ENCODE assay signal across 11 cellular contexts in genomic region chr13:30892966-30893365, GRCh38. TPM values are rescaled to one million over a fixed set of nuclear protein-coding genes. Genes with fewer than 3 reads are reported as not detected.
DNase-seq lines count a peak whose midpoint lies in the region; ATAC-seq, FAIRE-seq and TF ChIP-seq lines count a peak whose summit lies in the region.
"Had no signal": no experiment of that assay in that cellular context is flagged by ENCODE, and none has a peak within 500 bp of the region (broad histone marks: within the 10 kb centered on the region; RNA-seq: fewer than 3 reads in every experiment).

No MANE protein-coding gene starts in this region.

- H3K9me1 ChIP-seq in keratinocyte (ENCODE audit: control insufficient read depth, extremely low read depth, insufficient read depth, low read length): no peaks in the 10 kb centered on the region

- H3K4me2 ChIP-seq in GM23338: no peak overlapping the region
- H3K4me2 ChIP-seq in keratinocyte (ENCODE audit: control insufficient read depth, extremely low read depth, insufficient read depth, low read depth, low read length): no peak overlapping the region

- peak; percentile 83 to 97 for TF ChIP-seq CTCF in GM23338 (conservative IDR thresholded peaks at IDR 0.05; ENCODE audit: low read depth in 2 of 2)
- TF ChIP-seq CTCF in adrenal gland (IDR thresholded peaks at IDR 0.05): peak in 4 of 6 experiments; percentile 14 to 35 (median 20)
- TF ChIP-seq CTCF in keratinocyte (optimal IDR thresholded peaks at IDR 0.05 in 1 of 3, IDR thresholded peaks at IDR 0.05 in 1 of 3, conservative IDR thresholded peaks at IDR 0.05 in 1 of 3; ENCODE audit: extremely low read depth in 1 of 3, insufficient read depth in 2 of 3, low read length in 3 of 3): peak; percentile 57 to 74 (median 65)

- H3K27me3 Mint-ChIP-seq in GM23338 (ENCODE audit: insufficient read depth, low read depth, poor library complexity): peaks cover 4% of the 10 kb centered on the region

- TF ChIP-seq POLR2A in adrenal gland (IDR thresholded peaks at IDR 0.05): no peak

- no peaks in the 10 kb centered on the region; the same call in 1 of the 2 replicates for H3K9me2 ChIP-seq in GM23338 (ENCODE audit: insufficient read depth)

- H3K4me1 ChIP-seq in GM23338 (ENCODE audit: insufficient read depth): no peaks in the 10 kb centered on the region
- H3K4me1 ChIP-seq in adrenal gland (replicated peaks in 1 of 2): no peaks in the 10 kb centered on the region
- H3K4me1 ChIP-seq in keratinocyte (ENCODE audit: control insufficient read depth, extremely low read depth, insufficient read depth, low read length): no peaks in the 10 kb centered on the region

- no peaks in the 10 kb centered on the region for H3K27me3 ChIP-seq in GM23338 (ENCODE audit: insufficient read depth)
- H3K27me3 ChIP-seq in adrenal gland: no peaks in the 10 kb centered on the region
- H3K27me3 ChIP-seq in keratinocyte (ENCODE audit: control insufficient read depth, extremely low read depth, insufficient read depth, low read length): no peaks in the 10 kb centered on the region

- H3K4me3 Mint-ChIP-seq in GM23338: no peak overlapping the region
- H3K4me3 Mint-ChIP-seq: activated naive CD8-positive, alpha-beta T cell; naive B cell had no signal

- ATAC-seq in GM23338: peak; percentile 99
- ATAC-seq in HG03108 (IDR thresholded peaks at IDR 0.05; ENCODE audit: unreplicated experiment): no peak

- H4K20me1 ChIP-seq in GM23338 (replicated peaks; ENCODE audit: insufficient read depth) (no peaks in the 10 kb centered on the region), keratinocyte (ENCODE audit: control insufficient read depth, extremely low read depth, insufficient read depth, low read length) (no peaks in the 10 kb centered on the region)

- DNase-seq in AG08396 (ENCODE audit: low spot score) (peak; percentile 44), GM23338 (ENCODE audit: low spot score) (peak; percentile 87), adrenal gland (peak in 4 of 7 donors; percentile 36 to 51 (median 43)), keratinocyte (ENCODE audit: low read depth, low spot score) (no peak), pons (ENCODE audit: low spot score) (no peak), NK-92 (lab: John Stamatoyannopoulos, UW; ENCODE audit: unreplicated experiment) (no peak), GM19239 (ENCODE audit: insufficient read length, low spot score) (no peak)
- DNase-seq: naive B cell, NCI-H2029 treated with DMSO at 0.1 percent for 48 hours had no signal

- FAIRE-seq in keratinocyte (lab: Jason Lieb, UNC) (no peak), GM19239 (lab: Jason Lieb, UNC) (no peak)

- no peak overlapping the region for H3K27ac Mint-ChIP-seq in GM23338
- H3K27ac Mint-ChIP-seq: activated naive CD8-positive, alpha-beta T cell; naive B cell had no signal

- H3K27ac ChIP-seq in GM23338 (ENCODE audit: low read depth) (no peak overlapping the region), adrenal gland (no peak overlapping the region), keratinocyte (ENCODE audit: control insufficient read depth, insufficient read depth, low read length) (no peak overlapping the region)

- H3K36me3 Mint-ChIP-seq in GM23338 (ENCODE audit: low read depth): peaks cover 10% of the 10 kb centered on the region
- H3K36me3 Mint-ChIP-seq: naive B cell had no signal

- peaks cover 7% of the 10 kb centered on the region; the same call in 1 of the 3 replicates for H3K9me3 Mint-ChIP-seq in GM23338

- peaks cover 4% of the 10 kb centered on the region for H3K4me1 Mint-ChIP-seq in GM23338
- H3K4me1 Mint-ChIP-seq: naive B cell had no signal

- H3F3A ChIP-seq in GM23338 (replicated peaks; ENCODE audit: low read depth): no peaks in the 10 kb centered on the region

- no peak overlapping the region for H2AFZ ChIP-seq in GM23338
- no peak overlapping the region for H2AFZ ChIP-seq in keratinocyte (ENCODE audit: control insufficient read depth, low read length)

- H3K4me3 ChIP-seq in GM23338 (no peak overlapping the region), adrenal gland (no peak overlapping the region), keratinocyte (ENCODE audit: control insufficient read depth in 2 of 3, extremely low read depth in 1 of 3, insufficient read depth in 2 of 3, low read depth in 1 of 3, low read length in 3 of 3) (no peak overlapping the region)

- H3K36me3 ChIP-seq in GM23338 (ENCODE audit: insufficient read depth) (no peaks in the 10 kb centered on the region), adrenal gland (replicated peaks in 1 of 2) (no peaks in the 10 kb centered on the region), keratinocyte (ENCODE audit: control insufficient read depth in 2 of 2, extremely low read depth in 1 of 2, insufficient read depth in 2 of 2, low read length in 2 of 2) (no peaks in the 10 kb centered on the region)

- intact Hi-C loops in adrenal gland (cut with DNase I): no loop called here

- dilution Hi-C loops in keratinocyte (cut with MboI; ENCODE audit: extremely low pct_ligation_motif_present, low sequenced_read_pairs): no loop called here

- H3K79me2 ChIP-seq in GM23338 (replicated peaks; ENCODE audit: insufficient read depth): no peaks in the 10 kb centered on the region
- no peaks in the 10 kb centered on the region for H3K79me2 ChIP-seq in keratinocyte (ENCODE audit: control insufficient read depth, insufficient read depth, low read length)

- no peaks in the 10 kb centered on the region for H3K9me3 ChIP-seq in adrenal gland (replicated peaks in 1 of 3)
- no peaks in the 10 kb centered on the region for H3K9me3 ChIP-seq in keratinocyte (ENCODE audit: control insufficient read depth, low read depth, low read length)

- 32 to 58% (median 38%) methylated on average over 3 to 6 of the region's 6 CpGs for whole genome bisulfite sequencing in adrenal gland, 4 donors

- H3K9ac ChIP-seq in keratinocyte (ENCODE audit: control insufficient read depth, extremely low read depth, insufficient read depth, low read length): no peak overlapping the region

TF ChIP-seq in GM23338, 12 proteins besides CTCF, POLR2A, EP300 and RAD21 (continues in another document):
- TF ChIP-seq STAT1 (IDR thresholded peaks at IDR 0.05; ENCODE audit: unreplicated experiment) (no peak), JUNB (IDR thresholded peaks at IDR 0.05; ENCODE audit: unreplicated experiment) (no peak), CREB1 (CRISPR knock-in tag; IDR thresholded peaks at IDR 0.05; ENCODE audit: low read depth) (no peak), POLR2AphosphoS5 (IDR thresholded peaks at IDR 0.05; ENCODE audit: low read depth) (no peak), ETS1 (IDR thresholded peaks at IDR 0.05) (no peak), EZH2 (IDR thresholded peaks at IDR 0.05; ENCODE audit: low read depth, unreplicated experiment) (no peak), ZNF114 (CRISPR knock-in tag; IDR thresholded peaks at IDR 0.05) (no peak), ZNF331 (CRISPR knock-in tag; IDR thresholded peaks at IDR 0.05; ENCODE audit: low read depth) (no peak), NANOG (IDR thresholded peaks at IDR 0.05; ENCODE audit: borderline replicate concordance) (no peak), EZH2phosphoT487 (IDR thresholded peaks at IDR 0.05; ENCODE audit: unreplicated experiment) (no peak)

RNA-seq across cellular contexts. Expression of gene MEDAG, which starts 13.1 kb away (rescaled TPM):
- total RNA-seq in GM23338 (2014; rRNA removed; shearing (Covaris generic)): 0.97 and 1.7 TPM in 2 replicates
- polyA plus RNA-seq in GM23338 (2016; fragmentation: Nextera tagmentation; extraction: Ambion mirVana) (2.0 and 2.2 TPM in 2 replicates), adrenal gland (10 to 100 TPM in 1 of 3 donors, 1 to 10 TPM in 2; 2.2 to 19.8 (median 4.9) TPM), keratinocyte (0.02 to 0.03 TPM in 2 of 3 replicates, not detected in the other)
- 1 to 10 TPM; 2.2 to 4.0 (median 3.2) TPM for total RNA-seq in adrenal gland
- polyA plus RNA-seq in keratinocyte (2011; ENCODE audit: low read depth): not detected
- not detected in 2 replicates for polyA plus RNA-seq in keratinocyte (2011; cell fraction: cytosol; rRNA removed)
- not detected in 2 replicates for polyA plus RNA-seq in keratinocyte (2011; cell fraction: nucleus; rRNA removed)
- polyA plus RNA-seq in keratinocyte (2012; ENCODE audit: low replicate concordance): not detected in 2 replicates
- polyA minus RNA-seq in keratinocyte: not detected in 3 replicates
- not detected for polyA minus RNA-seq in keratinocyte (2011; cell fraction: cytosol; rRNA and poly(A)+ RNA removed)
- not detected in 2 replicates for polyA minus RNA-seq in keratinocyte (2011; cell fraction: nucleus; rRNA and poly(A)+ RNA removed)

RNA-seq across cellular contexts. Expression of gene TEX26, which starts 39.5 kb away (rescaled TPM):
- not detected in 2 replicates for total RNA-seq in GM23338 (2014; rRNA removed; shearing (Covaris generic))
- polyA plus RNA-seq in GM23338 (2016; fragmentation: Nextera tagmentation; extraction: Ambion mirVana): not detected in 2 replicates
- under 1 TPM in 1 of 8 donors, not detected in 7; 0.70 TPM for total RNA-seq in adrenal gland
- polyA plus RNA-seq in adrenal gland: 1 to 10 TPM in 1 of 3 donors, under 1 TPM in 2; 0.10 to 1.1 (median 0.32) TPM
- polyA plus RNA-seq in keratinocyte: not detected in 3 replicates
- polyA plus RNA-seq in keratinocyte (2011; ENCODE audit: low read depth): 3.5 TPM
- polyA plus RNA-seq in keratinocyte (2011; cell fraction: cytosol; rRNA removed): not detected in 2 replicates
- not detected in 2 replicates for polyA plus RNA-seq in keratinocyte (2011; cell fraction: nucleus; rRNA removed)
- 0.83 TPM in 1 of 2 replicates, not detected in the other for polyA plus RNA-seq in keratinocyte (2012; ENCODE audit: low replicate concordance)
- not detected in 3 replicates for polyA minus RNA-seq in keratinocyte
- not detected for polyA minus RNA-seq in keratinocyte (2011; cell fraction: cytosol; rRNA and poly(A)+ RNA removed)
- not detected in 2 replicates for polyA minus RNA-seq in keratinocyte (2011; cell fraction: nucleus; rRNA and poly(A)+ RNA removed)

Comparison
In these comparisons a context has a peak if more than half of its experiments do, and no peak if none do; other contexts are left out.
1. DNase-seq: peak in AG08396 (single experiment), GM23338 (single experiment) and adrenal gland (4 of 7); none in keratinocyte (single experiment), pons (single experiment), NK-92 (single experiment) and GM19239 (single experiment).
2. CTCF ChIP-seq: peak in every context shown above with its lines; median percentile 90 in GM23338; 65 in keratinocyte; 20 in adrenal gland.